Comparison of ENCODE assay signal across 11 cellular contexts in genomic region chr3:79001255-79001654, GRCh38.
"Had no signal": no experiment of that assay in that cellular context is flagged by ENCODE, and none has a peak within 500 bp of the region (broad histone marks: within the 10 kb centered on the region; RNA-seq: fewer than 3 reads in every experiment).

No MANE protein-coding gene starts in this region.

- H2AFZ ChIP-seq: GM23248, GM23338 had no signal

- H3K4me2 ChIP-seq: GM23338 had no signal

- H3K9me3 ChIP-seq: HAP-1 had no signal

- H3K27ac ChIP-seq: GM23248 had no signal

- DNase-seq: GM23248, GOT3, H7, H9, HCEC 1CT, HFFc6 had no signal

- FAIRE-seq: H1, H54 had no signal

- H3K4me3 ChIP-seq: GM23248, GM23338, HAP-1 had no signal

- H3K36me3 ChIP-seq: HAP-1 had no signal

- H3K9ac ChIP-seq: GM23248 had no signal

- ATAC-seq: GM23338, HCT116 had no signal
